In genomic region chr2:98601532-98602132, GRCh38 we compare ENCODE assay signal across 8 cellular contexts. TPM values are rescaled to one million over a fixed set of nuclear protein-coding genes. Genes with fewer than 3 reads are reported as not detected.
DNase-seq lines count a peak whose midpoint lies in the region; ATAC-seq and TF ChIP-seq lines count a peak whose summit lies in the region.

No MANE protein-coding gene starts in this region.

- H3K4me3 ChIP-seq in cardiac fibroblast (replicated peaks in 1 of 2; ENCODE audit: low read depth in 2 of 2, low read length in 2 of 2) (no peak overlapping the region), lung (no peak overlapping the region)

- no peaks in the 10 kb centered on the region for H3K27me3 Mint-ChIP-seq in activated naive CD4-positive, alpha-beta T cell treated with anti-CD3 and anti-CD28 coated beads for 36 hours (ENCODE audit: low read depth)

- H3K27ac ChIP-seq in lung (ENCODE audit: low read depth in 1 of 2, low read length in 1 of 2) = no peak overlapping the region

- H3K36me3 Mint-ChIP-seq in activated naive CD4-positive, alpha-beta T cell treated with anti-CD3 and anti-CD28 coated beads for 36 hours (ENCODE audit: low read depth) = peaks cover 28% of the 10 kb centered on the region

- peaks cover 31% of the 10 kb centered on the region for H3K4me1 Mint-ChIP-seq in activated naive CD4-positive, alpha-beta T cell treated with anti-CD3 and anti-CD28 coated beads for 36 hours (ENCODE audit: low read depth)

- CTCF ChIA-PET in activated naive CD4-positive, alpha-beta T cell treated with anti-CD3 and anti-CD28 coated beads for 36 hours (lab: Charles Lee) = interaction anchor here (0.7 to 1.6 kb wide), 4 partner anchors 24 to 118 kb away, joined by 3 to 5 read pairs (median 3); no protein-coding TSS in a partner anchor

- H3K27ac Mint-ChIP-seq in activated naive CD4-positive, alpha-beta T cell treated with anti-CD3 and anti-CD28 coated beads for 36 hours = peak overlapping the region; percentile 36

- intact Hi-C loops in activated naive CD4-positive, alpha-beta T cell treated with anti-CD3 and anti-CD28 coated beads for 36 hours (cut with micrococcal nuclease) = loop anchor here (1.0 to 10.0 kb wide), 2 partner anchors 188 to 553 kb away; partner anchors contain the start of genes LIPT1 and TSGA10

- H3K36me3 ChIP-seq in lung (ENCODE audit: control insufficient read depth in 2 of 2, insufficient read depth in 2 of 2, low read length in 2 of 2) = peaks cover 13 to 17% of the 10 kb centered on the region in 2 donors

- TF ChIP-seq CTCF in cardiac fibroblast (IDR thresholded peaks at IDR 0.05; ENCODE audit: low read depth, low read length) (peak; percentile 77), lung (IDR thresholded peaks at IDR 0.05; ENCODE audit: control extremely low read depth, extremely low read depth) (no peak), omental fat pad (IDR thresholded peaks at IDR 0.05) (no peak)

- H3K4me3 Mint-ChIP-seq in activated naive CD4-positive, alpha-beta T cell treated with anti-CD3 and anti-CD28 coated beads for 36 hours = no peak overlapping the region

- WGBS in lung, 2 donors = 84 to 87% methylated on average over 3 of the region's 3 CpGs

- DNase-seq in activated naive CD4-positive, alpha-beta T cell treated with anti-CD3 and anti-CD28 coated beads for 36 hours = no peak
- DNase-seq in activated naive CD4-positive, alpha-beta T cell treated with anti-CD3 and anti-CD28 coated beads, Interleukin-2, amount 50 U/mL, for 16 hours = no peak
- DNase-seq in NCI-H69 (lab: John Stamatoyannopoulos, UW) = peak; percentile 43
- peak; percentile 56 to 60 for DNase-seq in cardiac fibroblast (ENCODE audit: low read depth in 2 of 2)
- no peak for DNase-seq in lung (ENCODE audit: low spot score)
- DNase-seq in putamen (ENCODE audit: low spot score) = no peak
- no peak for DNase-seq in omental fat pad (ENCODE audit: low spot score)

- H3K4me1 ChIP-seq in lung (ENCODE audit: control insufficient read depth in 2 of 2, insufficient read depth in 2 of 2, low read length in 2 of 2) = peaks cover 0 to under 1% of the 10 kb centered on the region in 2 donors

- H3K9me3 Mint-ChIP-seq in activated naive CD4-positive, alpha-beta T cell treated with anti-CD3 and anti-CD28 coated beads for 36 hours = no peaks in the 10 kb centered on the region

- no peaks in the 10 kb centered on the region for H3K9me3 ChIP-seq in lung (ENCODE audit: control insufficient read depth in 2 of 2, insufficient read depth in 1 of 2, low read length in 1 of 2)

- ATAC-seq in HG02852 (IDR thresholded peaks at IDR 0.05; ENCODE audit: unreplicated experiment) (peak; percentile 69), lung (ENCODE audit: insufficient read depth, low FRiP score) (peak; percentile 53), omental fat pad (ENCODE audit: low FRiP score) (no peak)

- H3K27me3 ChIP-seq in lung (ENCODE audit: control insufficient read depth, insufficient read depth) = no peaks in the 10 kb centered on the region

RNA-seq across cellular contexts. Expression of gene COA5, which starts 6.7 kb away (rescaled TPM):
- 10 to 100 TPM; 34.4 to 37.8 TPM for total RNA-seq in activated naive CD4-positive, alpha-beta T cell treated with anti-CD3 and anti-CD28 coated beads for 36 hours
- total RNA-seq in lung (10 to 100 TPM; 27.7 to 49.5 TPM), omental fat pad (10 to 100 TPM; 17.6 to 40.0 (median 21.6) TPM)
- polyA plus RNA-seq in lung = 10 to 100 TPM; 20.2 to 60.7 TPM

RNA-seq across cellular contexts. Expression of gene UNC50, which starts 6.8 kb away (rescaled TPM):
- 10 to 100 TPM; 23.0 to 24.1 TPM for total RNA-seq in activated naive CD4-positive, alpha-beta T cell treated with anti-CD3 and anti-CD28 coated beads for 36 hours
- total RNA-seq in lung (10 to 100 TPM; 36.4 to 38.2 TPM), omental fat pad (10 to 100 TPM; 32.9 to 56.4 (median 49.7) TPM)
- polyA plus RNA-seq in lung = 10 to 100 TPM; 49.2 to 54.7 TPM

Comparison
In these comparisons a context has a peak if more than half of its experiments do, and no peak if none do; other contexts are left out.
1. DNase-seq: peak in NCI-H69 (single experiment) and cardiac fibroblast (2 of 2); none in activated naive CD4-positive, alpha-beta T cell treated with anti-CD3 and anti-CD28 coated beads for 36 hours (single experiment), activated naive CD4-positive, alpha-beta T cell treated with anti-CD3 and anti-CD28 coated beads, Interleukin-2, amount 50 U/mL, for 16 hours (single experiment), lung (single experiment), putamen (single experiment) and omental fat pad (single experiment).